Comparison of ENCODE assay signal across 8 cellular contexts in the genomic region with DNA sequence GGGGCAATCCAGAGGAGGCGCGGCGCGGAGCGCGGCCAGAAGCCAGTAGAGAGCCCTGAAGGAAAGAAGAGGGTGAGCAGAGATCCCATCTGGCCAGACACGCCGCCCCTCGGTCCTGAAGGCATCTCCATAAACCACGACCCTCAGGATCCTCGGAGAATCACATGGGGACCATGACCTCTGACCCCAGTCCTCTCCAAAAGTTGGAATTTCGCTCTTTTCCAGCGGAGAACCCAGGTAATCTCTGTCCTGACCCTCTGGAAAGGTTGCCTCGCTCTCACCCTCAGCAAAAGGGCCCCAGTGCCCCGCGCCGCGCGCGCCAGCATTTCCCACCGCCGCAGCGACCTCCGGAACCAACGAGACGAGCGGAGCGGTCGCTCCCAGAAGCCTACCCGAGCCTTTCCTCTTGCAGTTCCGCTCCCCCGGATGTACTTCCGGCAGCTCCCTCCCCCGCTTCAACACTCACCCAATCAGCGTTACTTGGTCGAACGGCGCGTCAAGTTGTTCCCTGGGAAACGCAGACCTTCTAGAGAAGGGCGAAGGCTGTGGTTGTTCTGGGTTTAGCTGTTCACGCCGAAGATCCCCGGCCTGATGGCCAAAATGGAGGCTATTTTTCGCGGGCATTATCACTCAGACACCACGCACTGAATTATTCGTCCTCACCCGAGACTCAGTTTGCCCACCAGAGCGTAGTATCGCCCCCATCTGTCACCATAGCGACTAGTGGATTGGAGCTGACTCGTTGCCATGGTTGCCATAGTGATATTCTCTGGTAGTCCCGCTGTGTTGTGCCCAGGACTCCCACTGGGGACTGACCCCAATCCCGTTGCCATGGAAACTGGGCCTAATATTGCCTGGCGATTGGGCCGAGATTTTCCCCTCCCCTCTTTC. TPM values are rescaled to one million over a fixed set of nuclear protein-coding genes. Genes with fewer than 3 reads are reported as not detected.
DNase-seq lines count a peak whose midpoint lies in the region; ATAC-seq lines count a peak whose summit lies in the region.

STOML2 (minus strand) TSS at position 363 of the 891 bp plus-strand sequence; CDS start at position 326, 37 bp downstream.

- H3K36me3 ChIP-seq in CD8-positive, alpha-beta memory T cell (ENCODE audit: insufficient read depth, low read length) = peaks cover 16% of the 10 kb centered on the region
- peaks cover 44% of the 10 kb centered on the region for H3K36me3 ChIP-seq in effector memory CD4-positive, alpha-beta T cell (ENCODE audit: control insufficient read depth, insufficient read depth, low read length)

- H3K4me3 ChIP-seq in CD8-positive, alpha-beta memory T cell (ENCODE audit: low read length) = peak within 1 kb of the TSS; percentile 80
- peak within 1 kb of the TSS; percentile 70 for H3K4me3 ChIP-seq in effector memory CD4-positive, alpha-beta T cell (ENCODE audit: insufficient read depth, low read depth, low read length, poor library complexity, severe bottlenecking)

- peaks cover 0 to 2% of the 10 kb centered on the region in 2 donors for H3K27me3 Mint-ChIP-seq in CD8-positive, alpha-beta memory T cell

- peaks cover 28 to 35% (median 33%) of the 10 kb centered on the region in 3 donors for H3K4me1 Mint-ChIP-seq in CD8-positive, alpha-beta memory T cell

- no peaks in the 10 kb centered on the region for H3K27me3 ChIP-seq in CD8-positive, alpha-beta memory T cell (ENCODE audit: insufficient read depth, low read length, poor library complexity, severe bottlenecking)
- H3K27me3 ChIP-seq in effector memory CD4-positive, alpha-beta T cell (replicated peaks; ENCODE audit: control insufficient read depth, insufficient read depth, low read length, poor library complexity, severe bottlenecking) = no peaks in the 10 kb centered on the region

- peak within 1 kb of the TSS; percentile 80 to 100 (median 99) for H3K27ac Mint-ChIP-seq in CD8-positive, alpha-beta memory T cell

- peak within 1 kb of the TSS; percentile 86 for H3K27ac ChIP-seq in CD8-positive, alpha-beta memory T cell (ENCODE audit: low read depth, low read length)
- H3K27ac ChIP-seq in effector memory CD4-positive, alpha-beta T cell (ENCODE audit: insufficient read depth, low read length, poor library complexity, severe bottlenecking) = peak within 1 kb of the TSS; percentile 93

- CTCF ChIA-PET in CD8-positive, alpha-beta memory T cell (lab: Charles Lee) = interaction anchor here (0.8 to 7.5 kb wide), 11 partner anchors 8 to 555 kb away, joined by 3 to 50 read pairs (median 4); partner anchors contain the start of genes ATOSB, CCDC107, FANCG and RMRP

- H3K4me3 Mint-ChIP-seq in CD8-positive, alpha-beta memory T cell = peak within 1 kb of the TSS; percentile 84 to 98 (median 90)

- peak; percentile 85 to 95 (median 91) for DNase-seq in CD8-positive, alpha-beta memory T cell
- DNase-seq in HS-5 (ENCODE audit: low read depth) (peak; percentile 89), lung microvascular endothelial cell (ENCODE audit: low read depth in 2 of 2) (peak; percentile 97 to 98)
- DNase-seq in NK-92 treated with Interleukin-12 subunit alpha and Interleukin-12 subunit beta, amount 100 ng/mL, for 24 hours (lab: John Stamatoyannopoulos, UW) = peak; percentile 88
- peak; percentile 92 for DNase-seq in activated CD8-positive, alpha-beta memory T cell treated with anti-CD3 and anti-CD28 coated beads for 24 hours
- DNase-seq in effector memory CD4-positive, alpha-beta T cell = peak; percentile 86 to 91 (median 87)
- peak; percentile 84 to 90 (median 85) for DNase-seq in stimulated activated CD4-positive, alpha-beta T cell treated with anti-CD3 and anti-CD28 coated beads, TNF-alpha, amount 100 ng/mL, for 48 hours (ENCODE audit: low read depth in 3 of 3)

- peaks cover 15% of the 10 kb centered on the region for H3K4me1 ChIP-seq in CD8-positive, alpha-beta memory T cell (ENCODE audit: insufficient read depth, low read length)
- H3K4me1 ChIP-seq in effector memory CD4-positive, alpha-beta T cell (ENCODE audit: control insufficient read depth, insufficient read depth, low read length, poor library complexity, severe bottlenecking) = peaks cover 14% of the 10 kb centered on the region

- H3K36me3 Mint-ChIP-seq in CD8-positive, alpha-beta memory T cell = peaks cover 0 to 60% (median 4%) of the 10 kb centered on the region in 3 donors

- no peaks in the 10 kb centered on the region for H3K9me3 ChIP-seq in CD8-positive, alpha-beta memory T cell (ENCODE audit: low read length)
- no peaks in the 10 kb centered on the region for H3K9me3 ChIP-seq in effector memory CD4-positive, alpha-beta T cell (ENCODE audit: control insufficient read depth, low read length)

- H3K9me3 Mint-ChIP-seq in CD8-positive, alpha-beta memory T cell = no peaks in the 10 kb centered on the region

- POLR2A ChIA-PET in CD8-positive, alpha-beta memory T cell (lab: Charles Lee) = interaction anchor here (0.5 to 1.6 kb wide), 8 partner anchors 9 to 561 kb away, joined by 3 to 8 read pairs (median 6); partner anchors contain the start of genes ATOSB, FANCG and VCP

- peak; percentile 77 for ATAC-seq in GM19468 (IDR thresholded peaks at IDR 0.05; ENCODE audit: extremely low read depth, unreplicated experiment)

RNA-seq across cellular contexts. Expression of gene STOML2, which starts in this region (rescaled TPM):
- 100 to 1,000 TPM; 258 to 271 TPM for total RNA-seq in CD8-positive, alpha-beta memory T cell
- 88.9 TPM for polyA plus RNA-seq in CD8-positive, alpha-beta memory T cell
- total RNA-seq in lung microvascular endothelial cell = 153 and 167 TPM in 2 replicates

Comparison
In these comparisons a context has a peak if more than half of its experiments do, and no peak if none do; other contexts are left out.
1. Peak in every context shown above with its lines: DNase-seq, ATAC-seq, H3K4me3 ChIP-seq and H3K27ac ChIP-seq.